Comparison of ENCODE assay signal across 21 cellular contexts in the genomic region with DNA sequence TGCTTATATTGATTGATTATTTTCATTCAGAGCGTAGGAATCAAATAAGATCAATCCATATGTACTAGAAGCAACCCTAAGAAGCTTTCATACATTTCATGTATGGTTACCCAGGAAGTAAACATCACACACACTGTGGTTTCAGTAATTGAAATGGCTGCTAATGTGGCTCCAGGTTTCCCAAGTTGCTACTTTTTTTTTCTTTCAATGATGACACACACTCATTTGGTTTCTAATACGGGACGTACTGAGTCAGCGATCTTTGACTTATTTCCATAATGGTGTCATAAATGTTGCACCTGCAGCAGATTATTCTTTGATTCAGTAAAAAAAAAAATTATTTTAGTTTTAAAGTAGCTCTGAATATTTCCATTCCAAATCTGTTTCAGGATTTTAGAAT.
"Had no signal": no experiment of that assay in that cellular context is flagged by ENCODE, and none has a peak within 500 bp of the region (broad histone marks: within the 10 kb centered on the region; RNA-seq: fewer than 3 reads in every experiment).

No MANE protein-coding gene starts in this region.

- H3K9ac ChIP-seq: KMS-11 had no signal

- H3K9me3 ChIP-seq: SJCRH30 had no signal

- ATAC-seq: K562, SK-N-SH treated with all-trans-retinoic acid at 6 μM for 48 hours had no signal

- H3K27me3 ChIP-seq: SJCRH30 had no signal

- DNase-seq: Kasumi-1, NCI-H1092, NCI-H1105 treated with DMSO at 0.1 percent for 48 hours, NCI-H1417 treated with DMSO at 0.1 percent for 48 hours, NCI-H146, NCI-H1694 treated with DMSO at 0.1 percent for 48 hours, NCI-H1930, NCI-H2081, NCI-H2107, NCI-H2227 treated with DMSO at 0.1 percent for 48 hours, NCI-H524, NCI-H526 treated with DMSO at 0.1 percent for 48 hours, NCI-H748 treated with DMSO at 0.1 percent for 48 hours, SHP77, SJCRH30 had no signal

- FAIRE-seq: K562, RCC 7860 had no signal

- H3K27ac ChIP-seq: HL-60, KMS-11, RWPE1, SJCRH30 had no signal

- H3K4me3 ChIP-seq: K562, SJCRH30 had no signal

- H3K36me3 ChIP-seq: SJCRH30 had no signal

- H3K4me2 ChIP-seq: KMS-11 had no signal

- H3K4me1 ChIP-seq: SJCRH30 had no signal
